ENCODE assay signal across 7 cellular contexts in the genomic region with DNA sequence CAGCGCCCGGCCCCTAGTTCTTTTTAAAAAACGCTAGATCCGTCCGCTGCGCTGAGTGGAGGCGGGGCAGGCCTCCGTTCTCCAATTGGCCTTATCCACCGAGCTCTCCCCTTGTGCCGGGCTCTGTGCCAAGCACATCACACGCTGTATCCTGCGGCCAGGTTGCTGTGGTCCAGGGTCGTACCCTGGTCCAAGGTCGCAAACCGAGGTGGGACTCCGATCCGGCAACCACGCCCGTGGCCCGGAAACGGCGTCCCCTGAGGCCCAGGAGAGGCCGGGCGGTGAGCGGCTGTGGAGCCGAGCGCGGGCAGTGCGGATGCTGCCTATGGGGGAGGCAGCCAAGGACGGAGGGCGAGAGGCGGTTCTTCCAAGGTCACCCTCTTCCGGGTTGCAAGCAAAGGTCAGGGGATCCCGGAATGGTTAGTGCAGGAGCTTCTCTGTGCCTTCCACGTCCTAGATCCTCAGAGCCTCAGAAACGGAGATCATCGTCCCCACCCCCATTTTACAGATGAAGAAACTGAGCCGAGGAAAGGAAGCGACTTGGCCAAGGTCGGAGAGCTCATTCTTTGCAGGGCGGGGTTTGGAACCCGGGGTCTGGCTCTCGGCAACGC.
DNase-seq lines count a peak whose midpoint lies in the region; ATAC-seq and TF ChIP-seq lines count a peak whose summit lies in the region.

No MANE protein-coding gene starts in this region.

- no peak overlapping the region for H3K27ac ChIP-seq in thoracic aorta

- H3K9me3 ChIP-seq in thoracic aorta = no peaks in the 10 kb centered on the region

- H3K9me3 Mint-ChIP-seq in activated naive CD8-positive, alpha-beta T cell treated with anti-CD3 and anti-CD28 coated beads, Interleukin-2, amount 50 U/mL, for 24 hours = no peaks in the 10 kb centered on the region

- peak overlapping the region; percentile 6 for H3K4me3 ChIP-seq in kidney epithelial cell (ENCODE audit: low read depth, low read length)
- peak overlapping the region; percentile 68 for H3K4me3 ChIP-seq in thoracic aorta

- no peaks in the 10 kb centered on the region for H3K36me3 Mint-ChIP-seq in activated naive CD8-positive, alpha-beta T cell treated with anti-CD3 and anti-CD28 coated beads, Interleukin-2, amount 50 U/mL, for 24 hours (ENCODE audit: low read depth)

- H3K4me1 ChIP-seq in thoracic aorta (ENCODE audit: control insufficient read depth in 1 of 2, low read depth in 2 of 2) = peaks cover 4 to 14% of the 10 kb centered on the region in 2 donors

- TF ChIP-seq CTCF in kidney epithelial cell (IDR thresholded peaks at IDR 0.05; ENCODE audit: insufficient read depth, low read length, poor library complexity, severe bottlenecking) = no peak
- TF ChIP-seq CTCF in thoracic aorta (IDR thresholded peaks at IDR 0.05) = no peak

- H3K27me3 ChIP-seq in kidney epithelial cell (ENCODE audit: control insufficient read depth, insufficient read depth, low read length) = peaks cover 28% of the 10 kb centered on the region
- no peaks in the 10 kb centered on the region for H3K27me3 ChIP-seq in thoracic aorta (replicated peaks; ENCODE audit: insufficient read depth)

- peak; percentile 46 for ATAC-seq in GM18505 (IDR thresholded peaks at IDR 0.05; ENCODE audit: unreplicated experiment)
- peak; percentile 52 for ATAC-seq in HG03442 (IDR thresholded peaks at IDR 0.05; ENCODE audit: unreplicated experiment)
- ATAC-seq in activated naive CD8-positive, alpha-beta T cell treated with anti-CD3 and anti-CD28 coated beads, Interleukin-2, amount 50 U/mL, for 24 hours = peak; percentile 15
- no peak for ATAC-seq in thoracic aorta (ENCODE audit: insufficient number of reproducible peaks, low FRiP score, low read depth)
- ATAC-seq in GM21737 (IDR thresholded peaks at IDR 0.05; ENCODE audit: unreplicated experiment) = no peak

- no peak for TF ChIP-seq POLR2A in GM18505 (IDR thresholded peaks at IDR 0.05; ENCODE audit: borderline replicate concordance, extremely low read depth, insufficient read depth, insufficient read length)

- peaks cover 46% of the 10 kb centered on the region for H3K4me1 Mint-ChIP-seq in activated naive CD8-positive, alpha-beta T cell treated with anti-CD3 and anti-CD28 coated beads, Interleukin-2, amount 50 U/mL, for 24 hours

- H3K4me3 Mint-ChIP-seq in activated naive CD8-positive, alpha-beta T cell treated with anti-CD3 and anti-CD28 coated beads, Interleukin-2, amount 50 U/mL, for 24 hours = peak overlapping the region; percentile 79

- H3K36me3 ChIP-seq in kidney epithelial cell (ENCODE audit: control insufficient read depth, insufficient read depth, low read length) = no peaks in the 10 kb centered on the region
- no peaks in the 10 kb centered on the region for H3K36me3 ChIP-seq in thoracic aorta

- peak; percentile 27 for DNase-seq in activated naive CD8-positive, alpha-beta T cell treated with anti-CD3 and anti-CD28 coated beads, Interleukin-2, amount 50 U/mL, for 24 hours
- no peak for DNase-seq in kidney epithelial cell (ENCODE audit: low read depth)
- DNase-seq in thoracic aorta (ENCODE audit: low spot score) = no peak
- no peak for DNase-seq in islet precursor cell

- peaks cover 3% of the 10 kb centered on the region for H3K27me3 Mint-ChIP-seq in activated naive CD8-positive, alpha-beta T cell treated with anti-CD3 and anti-CD28 coated beads, Interleukin-2, amount 50 U/mL, for 24 hours

- H3K27ac Mint-ChIP-seq in activated naive CD8-positive, alpha-beta T cell treated with anti-CD3 and anti-CD28 coated beads, Interleukin-2, amount 50 U/mL, for 24 hours = no peak overlapping the region

Comparison
In these comparisons a context has a peak if more than half of its experiments do, and no peak if none do; other contexts are left out.
1. ATAC-seq: peak in GM18505 (single experiment), HG03442 (single experiment) and activated naive CD8-positive, alpha-beta T cell treated with anti-CD3 and anti-CD28 coated beads, Interleukin-2, amount 50 U/mL, for 24 hours (single experiment); none in thoracic aorta (single experiment) and GM21737 (single experiment).